ENCODE assay signal across 1 cellular context in the genomic region with DNA sequence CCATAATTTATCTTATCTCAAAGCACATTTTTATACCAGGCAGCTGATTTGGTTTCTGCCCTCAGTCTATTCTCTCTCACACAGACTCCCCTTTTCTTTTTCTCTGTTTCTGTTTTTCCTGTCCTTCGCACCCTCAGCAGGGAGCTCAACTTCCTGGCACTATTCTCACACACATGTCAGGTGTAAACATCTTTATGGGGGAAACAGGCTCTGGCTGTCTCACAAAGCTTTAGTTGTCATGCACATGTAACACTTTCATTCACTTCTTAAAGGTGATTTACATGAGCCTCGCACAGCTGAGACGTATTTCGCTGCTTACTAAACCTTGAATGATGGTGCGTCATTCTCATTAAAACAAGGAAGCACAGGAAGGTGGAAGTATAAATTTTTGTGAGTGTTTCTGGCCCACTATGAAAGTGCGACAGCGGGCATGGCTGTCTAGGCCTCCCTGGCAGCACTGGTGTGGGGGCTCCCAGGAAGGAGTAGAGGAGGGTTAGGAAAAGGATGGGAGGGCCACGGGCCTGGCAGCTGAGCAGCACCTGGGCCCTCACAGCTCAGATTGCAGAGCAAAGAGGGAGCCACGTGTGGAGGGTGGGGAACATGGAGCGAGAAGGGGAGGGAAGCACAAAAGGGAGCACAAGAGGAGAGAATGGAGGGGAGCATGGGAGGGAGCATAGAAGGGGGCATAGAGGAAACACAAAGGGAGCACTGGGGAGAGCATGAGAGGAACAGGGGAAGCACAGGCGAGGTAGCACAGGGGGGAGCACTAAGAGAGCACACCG.
TF ChIP-seq lines count a peak whose summit lies in the region.

No MANE protein-coding gene starts in this region.

TF ChIP-seq in WTC11, 78 proteins besides CTCF, POLR2A, EP300 and RAD21 (continued from another document and continues in another):
- peak; percentile 86 for TF ChIP-seq FOXK1 (CRISPR knock-in tag; IDR thresholded peaks at IDR 0.05)
- TF ChIP-seq, protein P1, sequence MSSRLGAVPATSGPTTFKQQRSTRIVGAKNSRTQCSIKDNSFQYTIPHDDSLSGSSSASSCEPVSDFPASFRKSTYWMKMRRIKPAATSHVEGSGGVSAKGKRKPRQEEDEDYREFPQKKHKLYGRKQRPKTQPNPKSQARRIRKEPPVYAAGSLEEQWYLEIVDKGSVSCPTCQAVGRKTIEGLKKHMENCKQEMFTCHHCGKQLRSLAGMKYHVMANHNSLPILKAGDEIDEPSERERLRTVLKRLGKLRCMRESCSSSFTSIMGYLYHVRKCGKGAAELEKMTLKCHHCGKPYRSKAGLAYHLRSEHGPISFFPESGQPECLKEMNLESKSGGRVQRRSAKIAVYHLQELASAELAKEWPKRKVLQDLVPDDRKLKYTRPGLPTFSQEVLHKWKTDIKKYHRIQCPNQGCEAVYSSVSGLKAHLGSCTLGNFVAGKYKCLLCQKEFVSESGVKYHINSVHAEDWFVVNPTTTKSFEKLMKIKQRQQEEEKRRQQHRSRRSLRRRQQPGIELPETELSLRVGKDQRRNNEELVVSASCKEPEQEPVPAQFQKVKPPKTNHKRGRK (CRISPR knock-in tag; IDR thresholded peaks at IDR 0.05; ENCODE audit: borderline replicate concordance), result no peak
- TF ChIP-seq FOXP1 (CRISPR knock-in tag; IDR thresholded peaks at IDR 0.05; ENCODE audit: borderline replicate concordance), result peak; percentile 60; the same call in 1 of the 2 replicates
- TF ChIP-seq CBFB (CRISPR knock-in tag; IDR thresholded peaks at IDR 0.05; ENCODE audit: low read depth), result no peak
- 0 out of 2 replicates have a peak, but pooled peaks have one; percentile 51 for TF ChIP-seq ZBTB21 (CRISPR knock-in tag; IDR thresholded peaks at IDR 0.05; ENCODE audit: borderline replicate concordance)
- TF ChIP-seq ZNF138 (CRISPR knock-in tag; conservative IDR thresholded peaks at IDR 0.05), result no peak
- TF ChIP-seq SMAD4 (CRISPR knock-in tag; IDR thresholded peaks at IDR 0.05), result no peak
- TF ChIP-seq, protein P2, sequence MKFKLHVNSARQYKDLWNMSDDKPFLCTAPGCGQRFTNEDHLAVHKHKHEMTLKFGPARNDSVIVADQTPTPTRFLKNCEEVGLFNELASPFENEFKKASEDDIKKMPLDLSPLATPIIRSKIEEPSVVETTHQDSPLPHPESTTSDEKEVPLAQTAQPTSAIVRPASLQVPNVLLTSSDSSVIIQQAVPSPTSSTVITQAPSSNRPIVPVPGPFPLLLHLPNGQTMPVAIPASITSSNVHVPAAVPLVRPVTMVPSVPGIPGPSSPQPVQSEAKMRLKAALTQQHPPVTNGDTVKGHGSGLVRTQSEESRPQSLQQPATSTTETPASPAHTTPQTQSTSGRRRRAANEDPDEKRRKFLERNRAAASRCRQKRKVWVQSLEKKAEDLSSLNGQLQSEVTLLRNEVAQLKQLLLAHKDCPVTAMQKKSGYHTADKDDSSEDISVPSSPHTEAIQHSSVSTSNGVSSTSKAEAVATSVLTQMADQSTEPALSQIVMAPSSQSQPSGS (CRISPR knock-in tag; IDR thresholded peaks at IDR 0.05; ENCODE audit: borderline replicate concordance, low read depth), result no peak
- TF ChIP-seq NR1H2 (CRISPR knock-in tag; IDR thresholded peaks at IDR 0.05), result no peak
- TF ChIP-seq ZNF219 (CRISPR knock-in tag; IDR thresholded peaks at IDR 0.05; ENCODE audit: borderline replicate concordance), result no peak
- TF ChIP-seq, protein P3, sequence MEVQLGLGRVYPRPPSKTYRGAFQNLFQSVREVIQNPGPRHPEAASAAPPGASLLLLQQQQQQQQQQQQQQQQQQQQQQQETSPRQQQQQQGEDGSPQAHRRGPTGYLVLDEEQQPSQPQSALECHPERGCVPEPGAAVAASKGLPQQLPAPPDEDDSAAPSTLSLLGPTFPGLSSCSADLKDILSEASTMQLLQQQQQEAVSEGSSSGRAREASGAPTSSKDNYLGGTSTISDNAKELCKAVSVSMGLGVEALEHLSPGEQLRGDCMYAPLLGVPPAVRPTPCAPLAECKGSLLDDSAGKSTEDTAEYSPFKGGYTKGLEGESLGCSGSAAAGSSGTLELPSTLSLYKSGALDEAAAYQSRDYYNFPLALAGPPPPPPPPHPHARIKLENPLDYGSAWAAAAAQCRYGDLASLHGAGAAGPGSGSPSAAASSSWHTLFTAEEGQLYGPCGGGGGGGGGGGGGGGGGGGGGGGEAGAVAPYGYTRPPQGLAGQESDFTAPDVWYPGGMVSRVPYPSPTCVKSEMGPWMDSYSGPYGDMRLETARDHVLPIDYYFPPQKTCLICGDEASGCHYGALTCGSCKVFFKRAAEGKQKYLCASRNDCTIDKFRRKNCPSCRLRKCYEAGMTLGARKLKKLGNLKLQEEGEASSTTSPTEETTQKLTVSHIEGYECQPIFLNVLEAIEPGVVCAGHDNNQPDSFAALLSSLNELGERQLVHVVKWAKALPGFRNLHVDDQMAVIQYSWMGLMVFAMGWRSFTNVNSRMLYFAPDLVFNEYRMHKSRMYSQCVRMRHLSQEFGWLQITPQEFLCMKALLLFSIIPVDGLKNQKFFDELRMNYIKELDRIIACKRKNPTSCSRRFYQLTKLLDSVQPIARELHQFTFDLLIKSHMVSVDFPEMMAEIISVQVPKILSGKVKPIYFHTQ (CRISPR knock-in tag; IDR thresholded peaks at IDR 0.05), result no peak
- TF ChIP-seq FOXJ3 (CRISPR knock-in tag; IDR thresholded peaks at IDR 0.05; ENCODE audit: borderline replicate concordance), result no peak
- TF ChIP-seq TP53 (CRISPR knock-in tag; IDR thresholded peaks at IDR 0.05), result no peak
- TF ChIP-seq ZNF263 (CRISPR knock-in tag; IDR thresholded peaks at IDR 0.05; ENCODE audit: low read depth), result peak; percentile 84; the same call in 1 of the 2 replicates
- TF ChIP-seq GRHL2 (CRISPR knock-in tag; IDR thresholded peaks at IDR 0.05; ENCODE audit: insufficient replicate concordance, severe bottlenecking), result no peak
- no peak for TF ChIP-seq GABPB1 (CRISPR knock-in tag; IDR thresholded peaks at IDR 0.05)
- TF ChIP-seq, protein P4, sequence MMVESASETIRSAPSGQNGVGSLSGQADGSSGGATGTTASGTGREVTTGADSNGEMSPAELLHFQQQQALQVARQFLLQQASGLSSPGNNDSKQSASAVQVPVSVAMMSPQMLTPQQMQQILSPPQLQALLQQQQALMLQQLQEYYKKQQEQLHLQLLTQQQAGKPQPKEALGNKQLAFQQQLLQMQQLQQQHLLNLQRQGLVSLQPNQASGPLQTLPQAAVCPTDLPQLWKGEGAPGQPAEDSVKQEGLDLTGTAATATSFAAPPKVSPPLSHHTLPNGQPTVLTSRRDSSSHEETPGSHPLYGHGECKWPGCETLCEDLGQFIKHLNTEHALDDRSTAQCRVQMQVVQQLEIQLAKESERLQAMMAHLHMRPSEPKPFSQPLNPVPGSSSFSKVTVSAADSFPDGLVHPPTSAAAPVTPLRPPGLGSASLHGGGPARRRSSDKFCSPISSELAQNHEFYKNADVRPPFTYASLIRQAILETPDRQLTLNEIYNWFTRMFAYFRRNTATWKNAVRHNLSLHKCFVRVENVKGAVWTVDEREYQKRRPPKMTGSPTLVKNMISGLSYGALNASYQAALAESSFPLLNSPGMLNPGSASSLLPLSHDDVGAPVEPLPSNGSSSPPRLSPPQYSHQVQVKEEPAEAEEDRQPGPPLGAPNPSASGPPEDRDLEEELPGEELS (CRISPR knock-in tag; IDR thresholded peaks at IDR 0.05), result peak; percentile 33; the same call in 1 of the 2 replicates
- TF ChIP-seq ESRRA (CRISPR knock-in tag; IDR thresholded peaks at IDR 0.05; ENCODE audit: borderline replicate concordance), result no peak
- TF ChIP-seq, protein P5, sequence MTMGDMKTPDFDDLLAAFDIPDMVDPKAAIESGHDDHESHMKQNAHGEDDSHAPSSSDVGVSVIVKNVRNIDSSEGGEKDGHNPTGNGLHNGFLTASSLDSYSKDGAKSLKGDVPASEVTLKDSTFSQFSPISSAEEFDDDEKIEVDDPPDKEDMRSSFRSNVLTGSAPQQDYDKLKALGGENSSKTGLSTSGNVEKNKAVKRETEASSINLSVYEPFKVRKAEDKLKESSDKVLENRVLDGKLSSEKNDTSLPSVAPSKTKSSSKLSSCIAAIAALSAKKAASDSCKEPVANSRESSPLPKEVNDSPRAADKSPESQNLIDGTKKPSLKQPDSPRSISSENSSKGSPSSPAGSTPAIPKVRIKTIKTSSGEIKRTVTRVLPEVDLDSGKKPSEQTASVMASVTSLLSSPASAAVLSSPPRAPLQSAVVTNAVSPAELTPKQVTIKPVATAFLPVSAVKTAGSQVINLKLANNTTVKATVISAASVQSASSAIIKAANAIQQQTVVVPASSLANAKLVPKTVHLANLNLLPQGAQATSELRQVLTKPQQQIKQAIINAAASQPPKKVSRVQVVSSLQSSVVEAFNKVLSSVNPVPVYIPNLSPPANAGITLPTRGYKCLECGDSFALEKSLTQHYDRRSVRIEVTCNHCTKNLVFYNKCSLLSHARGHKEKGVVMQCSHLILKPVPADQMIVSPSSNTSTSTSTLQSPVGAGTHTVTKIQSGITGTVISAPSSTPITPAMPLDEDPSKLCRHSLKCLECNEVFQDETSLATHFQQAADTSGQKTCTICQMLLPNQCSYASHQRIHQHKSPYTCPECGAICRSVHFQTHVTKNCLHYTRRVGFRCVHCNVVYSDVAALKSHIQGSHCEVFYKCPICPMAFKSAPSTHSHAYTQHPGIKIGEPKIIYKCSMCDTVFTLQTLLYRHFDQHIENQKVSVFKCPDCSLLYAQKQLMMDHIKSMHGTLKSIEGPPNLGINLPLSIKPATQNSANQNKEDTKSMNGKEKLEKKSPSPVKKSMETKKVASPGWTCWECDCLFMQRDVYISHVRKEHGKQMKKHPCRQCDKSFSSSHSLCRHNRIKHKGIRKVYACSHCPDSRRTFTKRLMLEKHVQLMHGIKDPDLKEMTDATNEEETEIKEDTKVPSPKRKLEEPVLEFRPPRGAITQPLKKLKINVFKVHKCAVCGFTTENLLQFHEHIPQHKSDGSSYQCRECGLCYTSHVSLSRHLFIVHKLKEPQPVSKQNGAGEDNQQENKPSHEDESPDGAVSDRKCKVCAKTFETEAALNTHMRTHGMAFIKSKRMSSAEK (CRISPR knock-in tag; IDR thresholded peaks at IDR 0.05; ENCODE audit: borderline replicate concordance), result no peak
- TF ChIP-seq, protein P6, sequence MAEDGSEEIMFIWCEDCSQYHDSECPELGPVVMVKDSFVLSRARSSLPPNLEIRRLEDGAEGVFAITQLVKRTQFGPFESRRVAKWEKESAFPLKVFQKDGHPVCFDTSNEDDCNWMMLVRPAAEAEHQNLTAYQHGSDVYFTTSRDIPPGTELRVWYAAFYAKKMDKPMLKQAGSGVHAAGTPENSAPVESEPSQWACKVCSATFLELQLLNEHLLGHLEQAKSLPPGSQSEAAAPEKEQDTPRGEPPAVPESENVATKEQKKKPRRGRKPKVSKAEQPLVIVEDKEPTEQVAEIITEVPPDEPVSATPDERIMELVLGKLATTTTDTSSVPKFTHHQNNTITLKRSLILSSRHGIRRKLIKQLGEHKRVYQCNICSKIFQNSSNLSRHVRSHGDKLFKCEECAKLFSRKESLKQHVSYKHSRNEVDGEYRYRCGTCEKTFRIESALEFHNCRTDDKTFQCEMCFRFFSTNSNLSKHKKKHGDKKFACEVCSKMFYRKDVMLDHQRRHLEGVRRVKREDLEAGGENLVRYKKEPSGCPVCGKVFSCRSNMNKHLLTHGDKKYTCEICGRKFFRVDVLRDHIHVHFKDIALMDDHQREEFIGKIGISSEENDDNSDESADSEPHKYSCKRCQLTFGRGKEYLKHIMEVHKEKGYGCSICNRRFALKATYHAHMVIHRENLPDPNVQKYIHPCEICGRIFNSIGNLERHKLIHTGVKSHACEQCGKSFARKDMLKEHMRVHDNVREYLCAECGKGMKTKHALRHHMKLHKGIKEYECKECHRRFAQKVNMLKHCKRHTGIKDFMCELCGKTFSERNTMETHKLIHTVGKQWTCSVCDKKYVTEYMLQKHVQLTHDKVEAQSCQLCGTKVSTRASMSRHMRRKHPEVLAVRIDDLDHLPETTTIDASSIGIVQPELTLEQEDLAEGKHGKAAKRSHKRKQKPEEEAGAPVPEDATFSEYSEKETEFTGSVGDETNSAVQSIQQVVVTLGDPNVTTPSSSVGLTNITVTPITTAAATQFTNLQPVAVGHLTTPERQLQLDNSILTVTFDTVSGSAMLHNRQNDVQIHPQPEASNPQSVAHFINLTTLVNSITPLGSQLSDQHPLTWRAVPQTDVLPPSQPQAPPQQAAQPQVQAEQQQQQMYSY (CRISPR knock-in tag; IDR thresholded peaks at IDR 0.05), result no peak
- TF ChIP-seq, protein P7, sequence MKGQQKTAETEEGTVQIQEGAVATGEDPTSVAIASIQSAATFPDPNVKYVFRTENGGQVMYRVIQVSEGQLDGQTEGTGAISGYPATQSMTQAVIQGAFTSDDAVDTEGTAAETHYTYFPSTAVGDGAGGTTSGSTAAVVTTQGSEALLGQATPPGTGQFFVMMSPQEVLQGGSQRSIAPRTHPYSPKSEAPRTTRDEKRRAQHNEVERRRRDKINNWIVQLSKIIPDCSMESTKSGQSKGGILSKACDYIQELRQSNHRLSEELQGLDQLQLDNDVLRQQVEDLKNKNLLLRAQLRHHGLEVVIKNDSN (CRISPR knock-in tag; IDR thresholded peaks at IDR 0.05), result peak; percentile 59; the same call in 1 of the 2 replicates
- no peak for TF ChIP-seq ZNF396 (CRISPR knock-in tag; IDR thresholded peaks at IDR 0.05; ENCODE audit: borderline replicate concordance)
- TF ChIP-seq, protein P8, sequence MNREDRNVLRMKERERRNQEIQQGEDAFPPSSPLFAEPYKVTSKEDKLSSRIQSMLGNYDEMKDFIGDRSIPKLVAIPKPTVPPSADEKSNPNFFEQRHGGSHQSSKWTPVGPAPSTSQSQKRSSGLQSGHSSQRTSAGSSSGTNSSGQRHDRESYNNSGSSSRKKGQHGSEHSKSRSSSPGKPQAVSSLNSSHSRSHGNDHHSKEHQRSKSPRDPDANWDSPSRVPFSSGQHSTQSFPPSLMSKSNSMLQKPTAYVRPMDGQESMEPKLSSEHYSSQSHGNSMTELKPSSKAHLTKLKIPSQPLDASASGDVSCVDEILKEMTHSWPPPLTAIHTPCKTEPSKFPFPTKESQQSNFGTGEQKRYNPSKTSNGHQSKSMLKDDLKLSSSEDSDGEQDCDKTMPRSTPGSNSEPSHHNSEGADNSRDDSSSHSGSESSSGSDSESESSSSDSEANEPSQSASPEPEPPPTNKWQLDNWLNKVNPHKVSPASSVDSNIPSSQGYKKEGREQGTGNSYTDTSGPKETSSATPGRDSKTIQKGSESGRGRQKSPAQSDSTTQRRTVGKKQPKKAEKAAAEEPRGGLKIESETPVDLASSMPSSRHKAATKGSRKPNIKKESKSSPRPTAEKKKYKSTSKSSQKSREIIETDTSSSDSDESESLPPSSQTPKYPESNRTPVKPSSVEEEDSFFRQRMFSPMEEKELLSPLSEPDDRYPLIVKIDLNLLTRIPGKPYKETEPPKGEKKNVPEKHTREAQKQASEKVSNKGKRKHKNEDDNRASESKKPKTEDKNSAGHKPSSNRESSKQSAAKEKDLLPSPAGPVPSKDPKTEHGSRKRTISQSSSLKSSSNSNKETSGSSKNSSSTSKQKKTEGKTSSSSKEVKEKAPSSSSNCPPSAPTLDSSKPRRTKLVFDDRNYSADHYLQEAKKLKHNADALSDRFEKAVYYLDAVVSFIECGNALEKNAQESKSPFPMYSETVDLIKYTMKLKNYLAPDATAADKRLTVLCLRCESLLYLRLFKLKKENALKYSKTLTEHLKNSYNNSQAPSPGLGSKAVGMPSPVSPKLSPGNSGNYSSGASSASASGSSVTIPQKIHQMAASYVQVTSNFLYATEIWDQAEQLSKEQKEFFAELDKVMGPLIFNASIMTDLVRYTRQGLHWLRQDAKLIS (CRISPR knock-in tag; IDR thresholded peaks at IDR 0.05; ENCODE audit: borderline replicate concordance), result no peak
- no peak for TF ChIP-seq SMAD3 (CRISPR knock-in tag; IDR thresholded peaks at IDR 0.05; ENCODE audit: borderline replicate concordance)
- TF ChIP-seq SOX15 (CRISPR knock-in tag; IDR thresholded peaks at IDR 0.05), result no peak
- TF ChIP-seq, protein P9, sequence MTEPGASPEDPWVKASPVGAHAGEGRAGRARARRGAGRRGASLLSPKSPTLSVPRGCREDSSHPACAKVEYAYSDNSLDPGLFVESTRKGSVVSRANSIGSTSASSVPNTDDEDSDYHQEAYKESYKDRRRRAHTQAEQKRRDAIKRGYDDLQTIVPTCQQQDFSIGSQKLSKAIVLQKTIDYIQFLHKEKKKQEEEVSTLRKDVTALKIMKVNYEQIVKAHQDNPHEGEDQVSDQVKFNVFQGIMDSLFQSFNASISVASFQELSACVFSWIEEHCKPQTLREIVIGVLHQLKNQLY (CRISPR knock-in tag; IDR thresholded peaks at IDR 0.05), result no peak
- TF ChIP-seq SP1 (CRISPR knock-in tag; conservative IDR thresholded peaks at IDR 0.05), result no peak; the same call in 1 of the 2 replicates
